Comparison of ENCODE assay signal across 1 cellular context in genomic region chr9:71115448-71115975, GRCh38.
TF ChIP-seq lines count a peak whose summit lies in the region.

No MANE protein-coding gene starts in this region.

TF ChIP-seq in GM23338, 12 proteins besides CTCF, POLR2A, EP300 and RAD21 (continued from another document):
- TF ChIP-seq CREB1 (CRISPR knock-in tag; IDR thresholded peaks at IDR 0.05; ENCODE audit: low read depth) (no peak), POLR2AphosphoS5 (IDR thresholded peaks at IDR 0.05; ENCODE audit: low read depth) (no peak), EZH2 (IDR thresholded peaks at IDR 0.05; ENCODE audit: low read depth, unreplicated experiment) (no peak), EZH2phosphoT487 (IDR thresholded peaks at IDR 0.05; ENCODE audit: unreplicated experiment) (no peak), ZNF114 (CRISPR knock-in tag; IDR thresholded peaks at IDR 0.05) (no peak), ETS1 (IDR thresholded peaks at IDR 0.05) (no peak), JUNB (IDR thresholded peaks at IDR 0.05; ENCODE audit: unreplicated experiment) (no peak)
